In the genomic region with DNA sequence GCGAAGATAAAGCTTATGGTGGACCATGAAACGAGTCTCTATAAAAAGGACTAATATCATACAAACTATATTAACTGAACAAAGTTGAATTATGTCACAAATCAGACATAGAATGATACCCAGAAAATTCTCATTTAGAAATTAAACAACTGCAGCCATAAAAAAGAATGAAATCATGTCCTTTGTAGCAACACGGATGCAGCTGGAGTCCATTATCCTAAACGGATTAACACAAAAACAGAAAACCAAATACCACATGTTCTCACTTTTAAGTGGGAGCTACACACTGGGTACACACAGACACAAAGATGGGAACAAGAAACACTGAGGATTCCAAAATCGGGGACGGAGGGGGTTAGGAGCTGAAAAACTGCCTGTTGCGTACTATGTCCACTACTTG, we compare ENCODE assay signal across 21 cellular contexts. TPM values are rescaled to one million over a fixed set of nuclear protein-coding genes. Genes with fewer than 3 reads are reported as not detected.
DNase-seq lines count a peak whose midpoint lies in the region; ATAC-seq, FAIRE-seq and TF ChIP-seq lines count a peak whose summit lies in the region.
"Had no signal": no experiment of that assay in that cellular context is flagged by ENCODE, and none has a peak within 500 bp of the region (broad histone marks: within the 10 kb centered on the region; RNA-seq: fewer than 3 reads in every experiment).

No MANE protein-coding gene starts in this region.

- H3K4me1 Mint-ChIP-seq in activated naive CD4-positive, alpha-beta T cell treated with anti-CD3 and anti-CD28 coated beads for 36 hours (ENCODE audit: low read depth): peaks cover 74% of the 10 kb centered on the region
- peaks cover 46% of the 10 kb centered on the region for H3K4me1 Mint-ChIP-seq in activated naive CD4-positive, alpha-beta T cell treated with anti-CD3 and anti-CD28 coated beads, Interleukin-2, amount 10 ng/mL, durations not matched to agents 7 days and 5 days
- peaks cover 32% of the 10 kb centered on the region for H3K4me1 Mint-ChIP-seq in neural crest cell

- no peaks in the 10 kb centered on the region for H3F3A ChIP-seq in SK-N-SH (replicated peaks; ENCODE audit: insufficient read depth)

- H3K27me3 Mint-ChIP-seq in activated naive CD4-positive, alpha-beta T cell treated with anti-CD3 and anti-CD28 coated beads for 36 hours (ENCODE audit: low read depth): no peaks in the 10 kb centered on the region
- no peaks in the 10 kb centered on the region for H3K27me3 Mint-ChIP-seq in activated naive CD4-positive, alpha-beta T cell treated with anti-CD3 and anti-CD28 coated beads, Interleukin-2, amount 10 ng/mL, durations not matched to agents 7 days and 5 days
- H3K27me3 Mint-ChIP-seq in neural crest cell (ENCODE audit: low read depth): no peaks in the 10 kb centered on the region

- peaks cover 7% of the 10 kb centered on the region; the same call in 1 of the 2 replicates for H3K9me3 ChIP-seq in SK-N-SH
- H3K9me3 ChIP-seq: BE2C, SJSA1 had no signal

- WGBS in SK-N-SH (ENCODE audit: low lambda C conversion rate): 65% methylated on average over 7 of the region's 7 CpGs

- H3K27ac ChIP-seq in SK-N-SH (ENCODE audit: low read depth in 2 of 2, low read length in 1 of 2): peak overlapping the region in 1 of 2 experiments; percentile 76; a peak in 2 of 4 replicates
- H3K27ac ChIP-seq: SJSA1 had no signal

- no peak overlapping the region for H3K27ac Mint-ChIP-seq in activated naive CD4-positive, alpha-beta T cell treated with anti-CD3 and anti-CD28 coated beads for 36 hours
- no peak overlapping the region for H3K27ac Mint-ChIP-seq in activated naive CD4-positive, alpha-beta T cell treated with anti-CD3 and anti-CD28 coated beads, Interleukin-2, amount 10 ng/mL, durations not matched to agents 7 days and 5 days
- H3K27ac Mint-ChIP-seq in neural crest cell (ENCODE audit: unreplicated experiment): peak overlapping the region; percentile 21
- H3K27ac Mint-ChIP-seq: GM23338 had no signal

- H3K79me2 ChIP-seq in SK-N-SH (ENCODE audit: insufficient read depth): peaks cover 100% of the 10 kb centered on the region

- peaks cover 81% of the 10 kb centered on the region for H4K20me1 ChIP-seq in SK-N-SH (ENCODE audit: insufficient read depth)

- peak overlapping the region; percentile 41 for H3K4me3 Mint-ChIP-seq in activated naive CD4-positive, alpha-beta T cell treated with anti-CD3 and anti-CD28 coated beads for 36 hours
- no peak overlapping the region for H3K4me3 Mint-ChIP-seq in activated naive CD4-positive, alpha-beta T cell treated with anti-CD3 and anti-CD28 coated beads, Interleukin-2, amount 10 ng/mL, durations not matched to agents 7 days and 5 days
- no peak overlapping the region for H3K4me3 Mint-ChIP-seq in neural crest cell
- H3K4me3 Mint-ChIP-seq: GM23338 had no signal

- H3K9ac ChIP-seq in SK-N-SH: no peak overlapping the region

- no peak overlapping the region for H3K4me3 ChIP-seq in SK-N-SH (ENCODE audit: low read depth in 2 of 2, low read length in 1 of 2)
- H3K4me3 ChIP-seq: GM23338, HAP-1, SJSA1 had no signal

- POLR2A ChIA-PET in SK-N-SH (lab: Yijun Ruan, JAX): interaction anchor here (0.6 to 0.9 kb wide), 2 partner anchors 12 to 260 kb away, joined by 3 read pairs; no protein-coding TSS in a partner anchor

- peak in 1 of 2 experiments; percentile 62; a peak in 1 of 4 replicates for TF ChIP-seq EP300 in SK-N-SH (IDR thresholded peaks at IDR 0.05; ENCODE audit: borderline replicate concordance in 1 of 2, low read depth in 1 of 2, low read length in 1 of 2)

- no peak for DNase-seq in activated naive CD4-positive, alpha-beta T cell treated with anti-CD3 and anti-CD28 coated beads for 36 hours
- DNase-seq in activated naive CD4-positive, alpha-beta T cell treated with anti-CD3 and anti-CD28 coated beads, Interleukin-2, amount 10 ng/mL, durations not matched to agents 7 days and 5 days: no peak
- DNase-seq in D721Med (ENCODE audit: insufficient read length, low spot score) (no peak), SK-N-SH (peak; percentile 15), neural crest cell (ENCODE audit: low read depth, low spot score) (no peak), dermis blood vessel endothelial cell (no peak)
- DNase-seq: BE2C, DMS79 treated with DMSO at 0.1 percent for 48 hours, Karpas-422, NCI-H1417, NCI-H187, NCI-H2107, NCI-H748 treated with DMSO at 0.1 percent for 48 hours, OCI-M1, SW 1271 had no signal

- TF ChIP-seq CTCF in D721Med (IDR thresholded peaks at IDR 0.05; ENCODE audit: insufficient read depth, missing control alignments): no peak
- TF ChIP-seq CTCF in SK-N-SH (IDR thresholded peaks at IDR 0.05): no peak
- no peak for TF ChIP-seq CTCF in neural crest cell (conservative IDR thresholded peaks at IDR 0.05)

- no peak overlapping the region for H3K4me2 ChIP-seq in SK-N-SH
- H3K4me2 ChIP-seq: GM23338 had no signal

- H3K36me3 Mint-ChIP-seq in activated naive CD4-positive, alpha-beta T cell treated with anti-CD3 and anti-CD28 coated beads for 36 hours (ENCODE audit: low read depth): peaks cover 12% of the 10 kb centered on the region
- peaks cover 26% of the 10 kb centered on the region for H3K36me3 Mint-ChIP-seq in activated naive CD4-positive, alpha-beta T cell treated with anti-CD3 and anti-CD28 coated beads, Interleukin-2, amount 10 ng/mL, durations not matched to agents 7 days and 5 days
- peaks cover 2% of the 10 kb centered on the region for H3K36me3 Mint-ChIP-seq in neural crest cell (ENCODE audit: low read depth)

- H3K27me3 ChIP-seq in SK-N-SH (ENCODE audit: insufficient read depth): no peaks in the 10 kb centered on the region
- H3K27me3 ChIP-seq: BE2C, SJSA1 had no signal

- no peak for TF ChIP-seq RAD21 in SK-N-SH (IDR thresholded peaks at IDR 0.05; ENCODE audit: low read length)

- peak; percentile 96 for FAIRE-seq in D721Med (lab: Jason Lieb, UNC)
- FAIRE-seq: A204.1, RCC 7860 had no signal

- H3K4me1 ChIP-seq in SK-N-SH (ENCODE audit: control insufficient read depth in 1 of 2, insufficient read depth in 2 of 2, low read depth in 1 of 2, low read length in 1 of 2): peaks cover 0 to 4% of the 10 kb centered on the region in 2 experiments; a peak in 3 of 4 replicates
- H3K4me1 ChIP-seq: BE2C, HAP-1, SJSA1 had no signal

- H3K9me2 ChIP-seq in SK-N-SH: no peaks in the 10 kb centered on the region

- no peaks in the 10 kb centered on the region for H3K9me3 Mint-ChIP-seq in activated naive CD4-positive, alpha-beta T cell treated with anti-CD3 and anti-CD28 coated beads for 36 hours
- H3K9me3 Mint-ChIP-seq in activated naive CD4-positive, alpha-beta T cell treated with anti-CD3 and anti-CD28 coated beads, Interleukin-2, amount 10 ng/mL, durations not matched to agents 7 days and 5 days: peaks cover 5% of the 10 kb centered on the region
- peaks cover 3% of the 10 kb centered on the region for H3K9me3 Mint-ChIP-seq in neural crest cell
- H3K9me3 Mint-ChIP-seq: GM23338 had no signal

- CTCF ChIA-PET in activated naive CD4-positive, alpha-beta T cell treated with anti-CD3 and anti-CD28 coated beads for 36 hours (lab: Charles Lee): no interaction called here
- CTCF ChIA-PET in activated naive CD4-positive, alpha-beta T cell treated with anti-CD3 and anti-CD28 coated beads, Interleukin-2, amount 10 ng/mL, durations not matched to agents 7 days and 5 days (lab: Charles Lee): no interaction called here
- CTCF ChIA-PET in SK-N-SH (lab: Yijun Ruan, JAX): interaction anchor here (0.9 to 1.1 kb wide), 3 partner anchors 12 to 822 kb away, joined by 3 to 4 read pairs (median 3); partner anchors contain the start of gene COP1

- intact Hi-C loops in activated naive CD4-positive, alpha-beta T cell treated with anti-CD3 and anti-CD28 coated beads for 36 hours (cut with micrococcal nuclease): no loop called here

- ATAC-seq in GM18870 (IDR thresholded peaks at IDR 0.05; ENCODE audit: unreplicated experiment): no peak
- ATAC-seq: GM23338 had no signal

- no peak overlapping the region for H2AFZ ChIP-seq in SK-N-SH (ENCODE audit: low read depth)
- H2AFZ ChIP-seq: GM23338 had no signal

- no peaks in the 10 kb centered on the region for H3K36me3 ChIP-seq in SK-N-SH (replicated peaks in 1 of 2; ENCODE audit: control insufficient read depth in 1 of 2, insufficient read depth in 2 of 2, low read length in 1 of 2)
- H3K36me3 ChIP-seq: BE2C, HAP-1, SJSA1 had no signal

TF ChIP-seq in SK-N-SH, 30 proteins besides CTCF, POLR2A, EP300 and RAD21:
- TF ChIP-seq PBX3 (IDR thresholded peaks at IDR 0.05): no peak
- TF ChIP-seq RCOR1 (IDR thresholded peaks at IDR 0.05; ENCODE audit: low read length): peak; percentile 39; the same call in 1 of the 2 replicates
- peak; percentile 51; the same call in 1 of the 2 replicates for TF ChIP-seq MXI1 (IDR thresholded peaks at IDR 0.05; ENCODE audit: low read depth, low read length)

RNA-seq across cellular contexts. Expression of gene COP1, which starts 11.5 kb away (rescaled TPM):
- total RNA-seq in activated naive CD4-positive, alpha-beta T cell treated with anti-CD3 and anti-CD28 coated beads for 36 hours: 10 to 100 TPM; 37.4 to 37.6 TPM
- polyA plus RNA-seq in SK-N-SH (2012; rRNA removed): 10.3 and 13.2 TPM in 2 replicates
- polyA plus RNA-seq in SK-N-SH (2012; cell fraction: cytosol; rRNA removed): 15.6 and 18.6 TPM in 2 replicates
- polyA plus RNA-seq in SK-N-SH (2012; cell fraction: nucleus; rRNA removed): 9.5 and 9.7 TPM in 2 replicates
- total RNA-seq in neural crest cell (47.1 and 48.4 TPM in 2 replicates), dermis blood vessel endothelial cell (65.2 and 68.5 TPM in 2 replicates)
